In the genomic region with DNA sequence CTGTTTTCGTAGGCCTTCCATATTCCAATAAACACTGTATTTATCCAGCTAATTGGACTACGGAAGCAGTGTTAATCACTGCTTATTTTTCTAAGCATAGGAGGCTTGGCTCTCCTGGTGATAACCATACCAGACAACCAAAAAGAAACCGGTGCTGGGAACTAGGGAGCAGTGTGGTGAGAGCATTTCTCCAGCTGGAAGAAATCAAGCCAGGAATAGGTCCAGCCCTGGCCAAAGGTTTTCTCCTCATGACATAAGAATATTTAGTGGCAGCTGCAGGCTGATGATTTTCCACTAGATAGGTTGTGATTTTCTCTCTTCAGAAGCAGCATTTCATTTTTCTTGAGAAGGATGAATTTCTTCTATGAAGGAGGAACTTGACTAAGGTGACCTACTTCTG, we compare ENCODE assay signal across 16 cellular contexts.
"Had no signal": no experiment of that assay in that cellular context is flagged by ENCODE, and none has a peak within 500 bp of the region (broad histone marks: within the 10 kb centered on the region; RNA-seq: fewer than 3 reads in every experiment).

No MANE protein-coding gene starts in this region.

- H3K27ac ChIP-seq: parathyroid adenoma, tibial nerve, uterus had no signal

- H3K4me1 ChIP-seq: tibial nerve, uterus had no signal

- DNase-seq: activated CD4-positive, alpha-beta T cell treated with anti-CD3 and anti-CD28 coated beads, Interleukin-2, amount 10 ng/mL, durations not matched to agents 7 days and 5 days; activated CD8-positive, alpha-beta memory T cell treated with anti-CD3 and anti-CD28 coated beads, Interleukin-2, amount 50 U/mL, for 48 hours; activated gamma-delta T cell treated with Interleukin-2 at 50 U/mL for 16 hours; activated naive CD8-positive, alpha-beta T cell treated with anti-CD3 and anti-CD28 coated beads, Interleukin-2, amount 10 ng/mL, durations not matched to agents 7 days and 5 days; activated T-cell treated with anti-CD3 and anti-CD28 coated beads, Interleukin-2, amount 50 U/mL, for 72 hours; aorta; erythroblast; foreskin melanocyte; immature natural killer cell; naive thymus-derived CD4-positive, alpha-beta T cell; stimulated activated CD4-positive, alpha-beta T cell treated with anti-CD3 and anti-CD28 coated beads, Interleukin-12 subunit alpha, Interleukin-12 subunit beta, amount 100 ng/mL, for 4 hours; stimulated activated CD4-positive, alpha-beta T cell treated with anti-CD3 and anti-CD28 coated beads, Interleukin-2, amount 100 ng/mL, for 24 hours; uterus had no signal

- H3K36me3 ChIP-seq: tibial nerve, uterus had no signal

- H3K9me3 ChIP-seq: tibial nerve, uterus had no signal

- H3K79me2 ChIP-seq: parathyroid adenoma had no signal

- ATAC-seq: activated T-cell treated with anti-CD3 and anti-CD28 coated beads, Interleukin-2, amount 50 U/mL, for 72 hours; naive thymus-derived CD4-positive, alpha-beta T cell; stimulated activated effector memory CD8-positive, alpha-beta T cell treated with anti-CD3 and anti-CD28 coated beads, Interleukin-12 subunit alpha, Interleukin-12 subunit beta, amount 100 ng/mL, for 72 hours had no signal

- H3K27me3 ChIP-seq: tibial nerve, uterus had no signal

- H2AFZ ChIP-seq: parathyroid adenoma had no signal

- H3K4me3 ChIP-seq: tibial nerve, uterus had no signal

- H3K9ac ChIP-seq: parathyroid adenoma had no signal
